In the genomic region with DNA sequence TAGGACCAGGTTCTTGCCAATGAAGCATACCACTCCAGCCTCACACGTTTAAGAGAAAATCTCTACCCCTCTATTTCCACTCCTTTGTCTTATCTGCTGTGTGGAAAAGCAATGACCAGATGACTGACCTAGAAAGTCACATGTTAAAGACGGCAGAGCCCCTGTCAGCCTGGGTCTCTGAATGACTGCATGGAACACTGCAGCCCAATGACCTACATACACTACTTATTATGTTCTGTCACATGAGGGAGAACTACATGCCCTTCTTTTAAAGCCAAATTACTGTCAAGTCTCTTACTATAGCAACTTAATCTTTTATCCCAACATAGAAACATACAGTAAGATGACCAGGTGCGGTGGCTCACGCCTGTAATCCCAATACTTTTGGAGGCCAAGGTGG, we compare ENCODE assay signal across 18 cellular contexts.
DNase-seq lines count a peak whose midpoint lies in the region; ATAC-seq and TF ChIP-seq lines count a peak whose summit lies in the region.
"Had no signal": no experiment of that assay in that cellular context is flagged by ENCODE, and none has a peak within 500 bp of the region (broad histone marks: within the 10 kb centered on the region; RNA-seq: fewer than 3 reads in every experiment).

No MANE protein-coding gene starts in this region.

- H3K27me3 ChIP-seq in BLaER1 (no peaks in the 10 kb centered on the region), transverse colon (no peaks in the 10 kb centered on the region)
- H3K27me3 ChIP-seq in naive thymus-derived CD4-positive, alpha-beta T cell (ENCODE audit: control insufficient read depth in 2 of 2, insufficient read depth in 2 of 2, low read length in 2 of 2): no peaks in the 10 kb centered on the region

- H3K9me3 ChIP-seq in BLaER1 (peaks cover 6% of the 10 kb centered on the region; the same call in 1 of the 2 replicates), transverse colon (no peaks in the 10 kb centered on the region)
- H3K9me3 ChIP-seq in naive thymus-derived CD4-positive, alpha-beta T cell (ENCODE audit: control insufficient read depth in 2 of 3, low read length in 3 of 3): no peaks in the 10 kb centered on the region

- no peak for ATAC-seq in activated T-helper 17 cell treated with anti-CD3 and anti-CD28 coated beads, Interleukin-2, amount 50 U/mL, for 72 hours (replicated peaks)
- ATAC-seq in naive thymus-derived CD4-positive, alpha-beta T cell: no peak
- ATAC-seq: GM12878 had no signal

- 85 to 100% methylated on average over 2 to 4 of the region's 4 CpGs for WGBS in transverse colon (ENCODE audit: low coverage in 1 of 2), 2 donors

- H3K4me2 ChIP-seq in BLaER1: peak overlapping the region; percentile 72

- in situ Hi-C loops in transverse colon (cut with MboI; ENCODE audit: low pct_ligation_motif_present in 1 of 4, low pct_unique_long_range_greater_than_20kb in 1 of 4, low sequenced_read_pairs in 3 of 4): no loop called here

- H3K27ac Mint-ChIP-seq in activated T-helper 17 cell treated with anti-CD3 and anti-CD28 coated beads, Interleukin-2, amount 50 U/mL, for 72 hours: peak overlapping the region; percentile 1
- H3K27ac Mint-ChIP-seq in glutamatergic neuron (ENCODE audit: unreplicated experiment): peak overlapping the region; percentile 60
- no peak overlapping the region for H3K27ac Mint-ChIP-seq in naive thymus-derived CD4-positive, alpha-beta T cell
- H3K27ac Mint-ChIP-seq: CD4-positive, CD25-positive, alpha-beta regulatory T cell; CD8-positive, alpha-beta memory T cell; H9 had no signal

- H3K27ac ChIP-seq in BLaER1 (peak overlapping the region; percentile 61), transverse colon (no peak overlapping the region)
- H3K27ac ChIP-seq in naive thymus-derived CD4-positive, alpha-beta T cell (ENCODE audit: low read depth, low read length): no peak overlapping the region

- POLR2A ChIA-PET in naive thymus-derived CD4-positive, alpha-beta T cell (lab: Charles Lee): no interaction called here

- TF ChIP-seq CTCF in glutamatergic neuron (IDR thresholded peaks at IDR 0.05; ENCODE audit: partially characterized antibody, unreplicated experiment) (no peak), transverse colon (IDR thresholded peaks at IDR 0.05) (no peak)

- H3K4me3 ChIP-seq in BLaER1 (no peak overlapping the region), transverse colon (no peak overlapping the region)
- H3K4me3 ChIP-seq in naive thymus-derived CD4-positive, alpha-beta T cell (ENCODE audit: low read length): no peak overlapping the region
- H3K4me3 ChIP-seq: GM12878 had no signal

- intact Hi-C loops in naive thymus-derived CD4-positive, alpha-beta T cell (cut with micrococcal nuclease): no loop called here
- intact Hi-C loops in transverse colon (cut with DNase I; ENCODE audit: low total_unique reads): no loop called here

- CTCF ChIA-PET in naive thymus-derived CD4-positive, alpha-beta T cell (lab: Charles Lee): no interaction called here

- no peak for DNase-seq in glutamatergic neuron
- DNase-seq in retina: peak; percentile 37
- DNase-seq in NCI-H2196 (lab: John Stamatoyannopoulos, UW; ENCODE audit: unreplicated experiment): no peak
- no peak for DNase-seq in naive thymus-derived CD4-positive, alpha-beta T cell
- DNase-seq in transverse colon: no peak
- DNase-seq: 8988T; C1 segment of cervical spinal cord; CD4-positive, CD25-positive, alpha-beta regulatory T cell; CD8-positive, alpha-beta memory T cell; COR-L47; DMS 273 treated with DMSO at 0.1 percent for 48 hours; DMS53; DND-41; EL; H9 had no signal

- TF ChIP-seq POLR2A in transverse colon (IDR thresholded peaks at IDR 0.05): no peak

- H3K4me1 ChIP-seq in BLaER1: peaks cover 28% of the 10 kb centered on the region
- no peaks in the 10 kb centered on the region for H3K4me1 ChIP-seq in naive thymus-derived CD4-positive, alpha-beta T cell (ENCODE audit: control insufficient read depth in 2 of 2, insufficient read depth in 2 of 2, low read length in 2 of 2)
- no peaks in the 10 kb centered on the region for H3K4me1 ChIP-seq in transverse colon

- H3K9ac ChIP-seq in BLaER1: peak overlapping the region; percentile 21; the same call in 1 of the 2 replicates

- peaks cover 6% of the 10 kb centered on the region for H3K36me3 Mint-ChIP-seq in activated T-helper 17 cell treated with anti-CD3 and anti-CD28 coated beads, Interleukin-2, amount 50 U/mL, for 72 hours (ENCODE audit: low read depth)
- H3K36me3 Mint-ChIP-seq in glutamatergic neuron (ENCODE audit: unreplicated experiment): no peaks in the 10 kb centered on the region
- H3K36me3 Mint-ChIP-seq in naive thymus-derived CD4-positive, alpha-beta T cell: peaks cover 0 to 17% (median 7%) of the 10 kb centered on the region in 5 donors

- H3K9me3 Mint-ChIP-seq in activated T-helper 17 cell treated with anti-CD3 and anti-CD28 coated beads, Interleukin-2, amount 50 U/mL, for 72 hours: no peaks in the 10 kb centered on the region
- no peaks in the 10 kb centered on the region for H3K9me3 Mint-ChIP-seq in glutamatergic neuron (ENCODE audit: unreplicated experiment)
- no peaks in the 10 kb centered on the region for H3K9me3 Mint-ChIP-seq in naive thymus-derived CD4-positive, alpha-beta T cell
- H3K9me3 Mint-ChIP-seq: CD4-positive, CD25-positive, alpha-beta regulatory T cell; CD8-positive, alpha-beta memory T cell; H9 had no signal

- no peaks in the 10 kb centered on the region for H3K27me3 Mint-ChIP-seq in activated T-helper 17 cell treated with anti-CD3 and anti-CD28 coated beads, Interleukin-2, amount 50 U/mL, for 72 hours
- no peaks in the 10 kb centered on the region for H3K27me3 Mint-ChIP-seq in glutamatergic neuron (ENCODE audit: unreplicated experiment)
- no peaks in the 10 kb centered on the region for H3K27me3 Mint-ChIP-seq in naive thymus-derived CD4-positive, alpha-beta T cell
- H3K27me3 Mint-ChIP-seq: CD4-positive, CD25-positive, alpha-beta regulatory T cell had no signal

- TF ChIP-seq EP300 in transverse colon (IDR thresholded peaks at IDR 0.05; ENCODE audit: low read depth): no peak

- H3K4me3 Mint-ChIP-seq in activated T-helper 17 cell treated with anti-CD3 and anti-CD28 coated beads, Interleukin-2, amount 50 U/mL, for 72 hours: no peak overlapping the region
- peak overlapping the region; percentile 14 for H3K4me3 Mint-ChIP-seq in glutamatergic neuron (ENCODE audit: unreplicated experiment)
- no peak overlapping the region for H3K4me3 Mint-ChIP-seq in naive thymus-derived CD4-positive, alpha-beta T cell
- H3K4me3 Mint-ChIP-seq: CD4-positive, CD25-positive, alpha-beta regulatory T cell; CD8-positive, alpha-beta memory T cell; H9 had no signal

- no peaks in the 10 kb centered on the region for H4K20me1 ChIP-seq in BLaER1

- H3K36me3 ChIP-seq in BLaER1: 0 out of 2 replicates have a peak, but pooled peaks cover 4% of the 10 kb centered on the region
- H3K36me3 ChIP-seq in naive thymus-derived CD4-positive, alpha-beta T cell (ENCODE audit: control insufficient read depth in 2 of 3, insufficient read depth in 3 of 3, low read length in 3 of 3): no peaks in the 10 kb centered on the region
- no peaks in the 10 kb centered on the region for H3K36me3 ChIP-seq in transverse colon

- H3K4me1 Mint-ChIP-seq in activated T-helper 17 cell treated with anti-CD3 and anti-CD28 coated beads, Interleukin-2, amount 50 U/mL, for 72 hours: peaks cover 7% of the 10 kb centered on the region
- peaks cover 25% of the 10 kb centered on the region for H3K4me1 Mint-ChIP-seq in glutamatergic neuron (ENCODE audit: low read depth, unreplicated experiment)
- H3K4me1 Mint-ChIP-seq in naive thymus-derived CD4-positive, alpha-beta T cell: peaks cover 0 to 11% (median 0%) of the 10 kb centered on the region in 7 donors

Comparison
In these comparisons a context has a peak if more than half of its experiments do, and no peak if none do; other contexts are left out.
1. H3K27ac Mint-ChIP-seq: peak in activated T-helper 17 cell treated with anti-CD3 and anti-CD28 coated beads, Interleukin-2, amount 50 U/mL, for 72 hours (single experiment) and glutamatergic neuron (single experiment); none in naive thymus-derived CD4-positive, alpha-beta T cell (0 of 9).